26 cellular contexts compared by ENCODE assay signal in genomic region chr12:11071414-11071813, GRCh38. TPM values are rescaled to one million over a fixed set of nuclear protein-coding genes. Genes with fewer than 3 reads are reported as not detected.
"Had no signal": no experiment of that assay in that cellular context is flagged by ENCODE, and none has a peak within 500 bp of the region (broad histone marks: within the 10 kb centered on the region; RNA-seq: fewer than 3 reads in every experiment).

No MANE protein-coding gene starts in this region.

- H3K27me3 ChIP-seq: colonic mucosa, gastrocnemius medialis, neural progenitor cell, right atrium auricular region, suprapubic skin, transverse colon, uterus had no signal

- H3K36me3 ChIP-seq: colonic mucosa, gastrocnemius medialis, neural progenitor cell, prostate gland, right atrium auricular region, suprapubic skin, transverse colon, uterus had no signal

- H3K27ac ChIP-seq: colonic mucosa, gastrocnemius medialis, neural progenitor cell, prostate gland, right atrium auricular region, suprapubic skin, transverse colon, uterus had no signal

- H3K9ac ChIP-seq: neural progenitor cell had no signal

- ATAC-seq: activated CD8-positive, alpha-beta T cell treated with anti-CD3 and anti-CD28 coated beads for 36 hours; activated T-helper 17 cell treated with anti-CD3 and anti-CD28 coated beads, Interleukin-2, amount 50 U/mL, for 72 hours; gastrocnemius medialis; stimulated activated naive CD8-positive, alpha-beta T cell treated with anti-CD3 and anti-CD28 coated beads, Interleukin-15, Interleukin-2, amounts not matched to agents 100 U/mL and 50 U/mL, for 24 hours had no signal

- H3K9me3 ChIP-seq: colonic mucosa, gastrocnemius medialis, prostate gland, right atrium auricular region, suprapubic skin, uterus had no signal

- H3K4me3 ChIP-seq: colonic mucosa, gastrocnemius medialis, neural progenitor cell, prostate gland, right atrium auricular region, suprapubic skin, transverse colon, uterus had no signal

- DNase-seq: activated CD4-positive, alpha-beta T cell treated with anti-CD3 and anti-CD28 coated beads, Interleukin-2, amount 10 ng/mL, durations not matched to agents 24 days and 14 days; activated CD8-positive, alpha-beta T cell treated with anti-CD3 and anti-CD28 coated beads for 36 hours; activated naive CD4-positive, alpha-beta T cell; activated T-cell treated with anti-CD3 and anti-CD28 coated beads, Interleukin-2, amount 50 U/mL, for 1 hour; anterior cingulate cortex; central memory CD4-positive, alpha-beta T cell; colonic mucosa; gastrocnemius medialis; head of caudate nucleus; mammary epithelial cell; naive B cell; stimulated activated CD4-positive, alpha-beta T cell treated with anti-CD3 and anti-CD28 coated beads, Interleukin-12 subunit alpha, Interleukin-12 subunit beta, amount 100 ng/mL, for 4 hours; stimulated activated CD4-positive, alpha-beta T cell treated with anti-CD3 and anti-CD28 coated beads, Interleukin-1b, Interleukin-23, amount 100 ng/mL, for 48 hours; stimulated activated naive CD8-positive, alpha-beta T cell treated with anti-CD3 and anti-CD28 coated beads, Interleukin-15, Interleukin-2, amounts not matched to agents 100 U/mL and 50 U/mL, for 24 hours; T-helper 1 cell; T1000; transverse colon; uterus had no signal

- H3K4me2 ChIP-seq: neural progenitor cell had no signal

- H3K4me1 ChIP-seq: colonic mucosa, neural progenitor cell, prostate gland, suprapubic skin, uterus had no signal

RNA-seq across cellular contexts. Expression of gene TAS2R46, which starts 9.3 kb away (rescaled TPM):
- polyA plus RNA-seq: esophagus, mammary epithelial cell had no signal

RNA-seq across cellular contexts. Expression of gene TAS2R43, which starts 20.7 kb away (rescaled TPM):
- total RNA-seq: mononuclear cell, osteoblast had no signal
- polyA plus RNA-seq: esophagus, mammary epithelial cell had no signal

RNA-seq across cellular contexts. Expression of gene TAS2R31, which starts 40.2 kb away (rescaled TPM):
- polyA plus RNA-seq: mammary epithelial cell had no signal

RNA-seq across cellular contexts. Expression of gene TAS2R19, which starts 49.0 kb away (rescaled TPM):
- polyA plus RNA-seq: mammary epithelial cell had no signal
